8 cellular contexts compared by ENCODE assay signal in the genomic region with DNA sequence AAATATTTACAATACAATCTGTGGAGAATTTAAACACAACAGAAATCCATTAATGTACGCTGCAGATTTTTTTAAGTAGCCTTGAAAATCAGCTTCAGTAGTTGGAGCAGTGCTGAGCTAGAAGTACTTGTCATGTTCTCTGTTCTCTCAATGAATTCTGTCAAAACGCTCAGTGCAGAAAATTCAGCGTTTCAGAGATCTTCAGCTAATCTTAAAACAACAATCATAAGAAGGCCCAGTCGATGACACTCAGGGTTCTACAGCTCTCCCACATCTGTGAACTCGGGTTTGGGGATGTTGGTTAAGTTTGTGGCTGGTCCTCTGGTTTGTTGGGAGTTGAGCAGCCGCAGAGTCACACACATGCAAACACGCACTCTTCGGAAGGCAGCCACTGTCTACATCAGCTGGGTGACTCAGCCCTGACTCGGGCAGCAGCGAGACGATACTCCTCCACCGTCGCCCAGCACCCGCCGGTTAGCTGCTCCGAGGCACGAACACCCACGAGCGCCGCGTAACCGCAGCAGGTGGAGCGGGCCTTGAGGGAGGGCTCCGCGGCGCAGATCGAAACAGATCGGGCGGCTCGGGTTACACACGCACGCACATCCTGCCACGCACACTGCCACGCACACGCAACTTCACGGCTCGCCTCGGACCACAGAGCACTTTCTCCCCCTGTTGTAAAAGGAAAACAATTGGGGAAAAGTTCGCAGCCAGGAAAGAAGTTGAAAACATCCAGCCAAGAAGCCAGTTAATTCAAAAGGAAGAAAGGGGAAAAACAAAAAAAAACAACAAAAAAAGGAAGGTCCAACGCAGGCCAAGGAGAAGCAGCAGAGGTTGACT.
DNase-seq lines count a peak whose midpoint lies in the region; ATAC-seq lines count a peak whose summit lies in the region.

No MANE protein-coding gene starts in this region.

- peaks cover 99% of the 10 kb centered on the region for H3K27me3 ChIP-seq in ectodermal cell (ENCODE audit: control insufficient read depth, insufficient read depth, low read length, poor library complexity, severe bottlenecking)

- peak; percentile 36 for ATAC-seq in HG02642 (IDR thresholded peaks at IDR 0.05; ENCODE audit: poor library complexity, unreplicated experiment)

- peak; percentile 97 for DNase-seq in ELR (ENCODE audit: low read depth)
- DNase-seq in NCI-H345 treated with DMSO at 0.1 percent for 48 hours (lab: John Stamatoyannopoulos, UW; ENCODE audit: unreplicated experiment): peak; percentile 81
- peak; percentile 89 to 91 for DNase-seq in activated CD4-positive, alpha-beta T cell treated with anti-CD3 and anti-CD28 coated beads, Interleukin-2, amount 50 U/mL, for 48 hours
- DNase-seq in lung microvascular endothelial cell (ENCODE audit: low read depth in 2 of 2): peak; percentile 76 to 95
- peak; percentile 84 to 90 (median 84) for DNase-seq in stimulated activated CD4-positive, alpha-beta T cell treated with anti-CD3 and anti-CD28 coated beads, TNF-alpha, amount 100 ng/mL, for 48 hours (ENCODE audit: low read depth in 3 of 3)
- DNase-seq in NCI-H2227 (lab: John Stamatoyannopoulos, UW; ENCODE audit: unreplicated experiment): no peak

- peak overlapping the region; percentile 50 for H3K4me3 ChIP-seq in ectodermal cell (ENCODE audit: insufficient read depth, low read depth, low read length)

- no peaks in the 10 kb centered on the region for H3K36me3 ChIP-seq in ectodermal cell (ENCODE audit: control insufficient read depth, insufficient read depth, low read length)

- H3K4me1 ChIP-seq in ectodermal cell (ENCODE audit: control insufficient read depth, insufficient read depth, low read length): peaks cover 25% of the 10 kb centered on the region

- WGBS in ectodermal cell, 2 experiments: 1 to 3% methylated on average over 38 to 40 of the region's 40 CpGs

- H3K9me3 ChIP-seq in ectodermal cell (ENCODE audit: control insufficient read depth, low read length): no peaks in the 10 kb centered on the region

- H3K27ac ChIP-seq in ectodermal cell (ENCODE audit: insufficient read depth, low read depth, low read length, poor library complexity, severe bottlenecking): no peak overlapping the region
